ENCODE assay signal across 30 cellular contexts in genomic region chr9:132985489-132985888, GRCh38. TPM values are rescaled to one million over a fixed set of nuclear protein-coding genes. Genes with fewer than 3 reads are reported as not detected.
"Had no signal": no experiment of that assay in that cellular context is flagged by ENCODE, and none has a peak within 500 bp of the region (broad histone marks: within the 10 kb centered on the region; RNA-seq: fewer than 3 reads in every experiment).

No MANE protein-coding gene starts in this region.

- H3K4me3 ChIP-seq: breast epithelium, Peyer's patch, SJSA1 had no signal

- H3K27ac ChIP-seq: breast epithelium, Peyer's patch, SJSA1 had no signal

- H3K36me3 ChIP-seq: breast epithelium, Peyer's patch, SJSA1 had no signal

- ATAC-seq: activated CD8-positive, alpha-beta T cell treated with anti-CD3 and anti-CD28 coated beads, Interleukin-2, amount 10 ng/mL, durations not matched to agents 7 days and 5 days; SK-N-SH treated with all-trans-retinoic acid at 6 μM for 48 hours; T-helper 17 cell; WTC11 had no signal

- H3K27me3 ChIP-seq: Peyer's patch had no signal

- H3K4me1 ChIP-seq: breast epithelium, SJSA1 had no signal

- DNase-seq: activated CD4-positive, alpha-beta T cell treated with anti-CD3 and anti-CD28 coated beads for 48 hours; activated CD4-positive, alpha-beta T cell treated with anti-CD3 and anti-CD28 coated beads, Interleukin-2, amount 50 U/mL, for 4 hours; activated CD4-positive, CD25-positive, alpha-beta regulatory T cell treated with anti-CD3 and anti-CD28 coated beads, Interleukin-2, amount 50 U/mL, for 72 hours; activated CD8-positive, alpha-beta memory T cell treated with anti-CD3 and anti-CD28 coated beads, Interleukin-2, amount 50 U/mL, for 48 hours; activated CD8-positive, alpha-beta T cell treated with anti-CD3 and anti-CD28 coated beads, Interleukin-2, amount 10 ng/mL, durations not matched to agents 7 days and 5 days; activated naive CD4-positive, alpha-beta T cell treated with anti-CD3 and anti-CD28 coated beads, Interleukin-2, amount 50 U/mL, for 16 hours; activated T-cell treated with anti-CD3 and anti-CD28 coated beads, Interleukin-2, amount 50 U/mL, for 1 hour; caudate nucleus; KG1; MV-4-11; NCI-H1092 treated with DMSO at 0.1 percent for 48 hours; NCI-H1417 treated with DMSO at 0.1 percent for 48 hours; NCI-H1694; NCI-H2029; NCI-H2107; NCI-H2171 treated with DMSO at 0.1 percent for 48 hours; NCI-H226; NCI-H526 treated with DMSO at 0.1 percent for 48 hours; NCI-H82; Peyer's patch; SHP77; T-helper 17 cell; T-helper 9 cell had no signal

- H3K9me3 ChIP-seq: breast epithelium, Peyer's patch, SJSA1 had no signal

RNA-seq across cellular contexts. Expression of gene GFI1B, which starts 7.0 kb away (rescaled TPM):
- total RNA-seq: activated CD8-positive, alpha-beta T cell treated with anti-CD3 and anti-CD28 coated beads, Interleukin-2, amount 10 ng/mL, durations not matched to agents 7 days and 5 days; aorta; breast epithelium; MCF 10A; NCI-H460 had no signal
- polyA plus RNA-seq: aorta had no signal
